8 cellular contexts compared by ENCODE assay signal in genomic region chr11:64235427-64236161, GRCh38. TPM values are rescaled to one million over a fixed set of nuclear protein-coding genes. Genes with fewer than 3 reads are reported as not detected.
DNase-seq lines count a peak whose midpoint lies in the region; ATAC-seq and TF ChIP-seq lines count a peak whose summit lies in the region.

No MANE protein-coding gene starts in this region.

- H3K4me1 ChIP-seq in ascending aorta = peaks cover 5 to 32% of the 10 kb centered on the region in 2 donors
- H3K4me1 ChIP-seq in liver (ENCODE audit: control insufficient read depth in 4 of 4, insufficient read depth in 4 of 4, low read length in 3 of 4) = peaks cover 21 to 54% (median 39%) of the 10 kb centered on the region in 4 donors
- H3K4me1 ChIP-seq in tibial nerve = peaks cover 0 to 64% (median 34%) of the 10 kb centered on the region in 4 donors

- 92% methylated on average over 12 of the region's 12 CpGs for WGBS in liver
- 76 to 80% methylated on average over 2 to 12 of the region's 12 CpGs for WGBS in tibial nerve, 2 donors

- ATAC-seq in HG02885 (IDR thresholded peaks at IDR 0.05; ENCODE audit: poor library complexity, unreplicated experiment) = no peak

- no peak for TF ChIP-seq CTCF in ascending aorta (IDR thresholded peaks at IDR 0.05)
- TF ChIP-seq CTCF in liver (IDR thresholded peaks at IDR 0.05; ENCODE audit: low read depth, low read length, missing input control) = no peak
- TF ChIP-seq CTCF in tibial nerve (IDR thresholded peaks at IDR 0.05) = no peak

- TF ChIP-seq EP300 in tibial nerve (IDR thresholded peaks at IDR 0.05) = no peak

- H3K36me3 Mint-ChIP-seq in activated CD4-positive, alpha-beta T cell treated with anti-CD3 and anti-CD28 coated beads, Interleukin-2, amount 10 ng/mL, durations not matched to agents 7 days and 5 days (ENCODE audit: low read depth) = peaks cover 14% of the 10 kb centered on the region

- no peak for TF ChIP-seq RAD21 in liver (IDR thresholded peaks at IDR 0.05)

- H3K4me3 ChIP-seq in ascending aorta (peak overlapping the region; percentile 87 to 92), liver (ENCODE audit: low read depth in 1 of 3, low read length in 3 of 3) (peak overlapping the region in 2 of 3 donors; percentile 44 to 75), tibial nerve (peak overlapping the region in 3 of 4 donors; percentile 57 to 90 (median 79))

- POLR2A ChIA-PET in activated CD4-positive, alpha-beta T cell treated with anti-CD3 and anti-CD28 coated beads, Interleukin-2, amount 10 ng/mL, durations not matched to agents 7 days and 5 days (lab: Charles Lee) = interaction anchor here (0.6 kb wide), 1 partner anchor 33 kb away, joined by 3 read pairs; no protein-coding TSS in a partner anchor

- H3K4me3 Mint-ChIP-seq in activated CD4-positive, alpha-beta T cell treated with anti-CD3 and anti-CD28 coated beads, Interleukin-2, amount 10 ng/mL, durations not matched to agents 7 days and 5 days = peak overlapping the region; percentile 83

- H3K9me3 Mint-ChIP-seq in activated CD4-positive, alpha-beta T cell treated with anti-CD3 and anti-CD28 coated beads, Interleukin-2, amount 10 ng/mL, durations not matched to agents 7 days and 5 days = no peaks in the 10 kb centered on the region

- H3K27ac ChIP-seq in ascending aorta (peak overlapping the region; percentile 84 to 92), liver (ENCODE audit: low read depth in 1 of 2, low read length in 2 of 2) (peak overlapping the region; percentile 37 to 62), tibial nerve (peak overlapping the region in 3 of 4 donors; percentile 86 to 94 (median 92))

- CTCF ChIA-PET in activated CD4-positive, alpha-beta T cell treated with anti-CD3 and anti-CD28 coated beads, Interleukin-2, amount 10 ng/mL, durations not matched to agents 7 days and 5 days (lab: Charles Lee) = interaction anchor here (0.6 to 2.0 kb wide), 7 partner anchors 9 to 776 kb away, joined by 3 to 5 read pairs (median 4); no protein-coding TSS in a partner anchor

- no peak for DNase-seq in activated CD4-positive, alpha-beta T cell treated with anti-CD3 and anti-CD28 coated beads, Interleukin-2, amount 10 ng/mL, durations not matched to agents 7 days and 5 days
- no peak for DNase-seq in activated CD4-positive, alpha-beta T cell treated with anti-CD3 and anti-CD28 coated beads for 4 hours
- DNase-seq in ascending aorta (ENCODE audit: low spot score in 2 of 2) (peak in 1 of 2 donors; percentile 63), tibial nerve (ENCODE audit: low spot score in 2 of 2) (no peak), AG08396 (ENCODE audit: low spot score) (no peak), NCI-H2171 (lab: John Stamatoyannopoulos, UW) (no peak)

- H3K9me3 ChIP-seq in ascending aorta = no peaks in the 10 kb centered on the region
- H3K9me3 ChIP-seq in liver (ENCODE audit: control insufficient read depth in 4 of 4, low read length in 3 of 4) = no peaks in the 10 kb centered on the region
- H3K9me3 ChIP-seq in tibial nerve = no peaks in the 10 kb centered on the region

- intact Hi-C loops in ascending aorta (cut with DNase I) = no loop called here

- peaks cover 17 to 19% of the 10 kb centered on the region in 2 donors for H3K36me3 ChIP-seq in ascending aorta
- H3K36me3 ChIP-seq in liver (ENCODE audit: control insufficient read depth in 4 of 4, insufficient read depth in 3 of 4, low read depth in 1 of 4, low read length in 3 of 4) = no peaks in the 10 kb centered on the region
- H3K36me3 ChIP-seq in tibial nerve = peaks cover 0 to 33% (median 4%) of the 10 kb centered on the region in 3 donors

- peaks cover 59% of the 10 kb centered on the region for H3K4me1 Mint-ChIP-seq in activated CD4-positive, alpha-beta T cell treated with anti-CD3 and anti-CD28 coated beads, Interleukin-2, amount 10 ng/mL, durations not matched to agents 7 days and 5 days

- TF ChIP-seq POLR2A in tibial nerve (IDR thresholded peaks at IDR 0.05) = no peak

- H3K27me3 Mint-ChIP-seq in activated CD4-positive, alpha-beta T cell treated with anti-CD3 and anti-CD28 coated beads, Interleukin-2, amount 10 ng/mL, durations not matched to agents 7 days and 5 days = no peaks in the 10 kb centered on the region

- no peak overlapping the region for H3K9ac ChIP-seq in liver (ENCODE audit: low read depth in 1 of 2, low read length in 2 of 2)

- peak overlapping the region; percentile 73 for H3K27ac Mint-ChIP-seq in activated CD4-positive, alpha-beta T cell treated with anti-CD3 and anti-CD28 coated beads, Interleukin-2, amount 10 ng/mL, durations not matched to agents 7 days and 5 days

- no peaks in the 10 kb centered on the region for H3K27me3 ChIP-seq in ascending aorta
- no peaks in the 10 kb centered on the region for H3K27me3 ChIP-seq in liver (ENCODE audit: control insufficient read depth in 4 of 4, insufficient read depth in 4 of 4, low read length in 3 of 4)
- H3K27me3 ChIP-seq in tibial nerve = no peaks in the 10 kb centered on the region

TF ChIP-seq in liver, 16 proteins besides CTCF, POLR2A, EP300 and RAD21 (continues in another document):
- TF ChIP-seq MAX (IDR thresholded peaks at IDR 0.05) = no peak
- TF ChIP-seq EGR1 (IDR thresholded peaks at IDR 0.05; ENCODE audit: low read depth in 2 of 2) = no peak
- no peak for TF ChIP-seq SP1 (IDR thresholded peaks at IDR 0.05)
- TF ChIP-seq JUND (IDR thresholded peaks at IDR 0.05) = no peak
- no peak for TF ChIP-seq ATF3 (IDR thresholded peaks at IDR 0.05)
- TF ChIP-seq ZBTB33 (IDR thresholded peaks at IDR 0.05) = no peak
- TF ChIP-seq HNF4A (conservative IDR thresholded peaks at IDR 0.05) = no peak
- no peak for TF ChIP-seq GABPA (IDR thresholded peaks at IDR 0.05 in 1 of 2, conservative IDR thresholded peaks at IDR 0.05 in 1 of 2)

RNA-seq across cellular contexts. Expression of gene VEGFB, which starts 1.2 kb away (rescaled TPM):
- 10 to 100 TPM; 51.1 to 60.3 TPM for total RNA-seq in activated CD4-positive, alpha-beta T cell treated with anti-CD3 and anti-CD28 coated beads, Interleukin-2, amount 10 ng/mL, durations not matched to agents 7 days and 5 days
- total RNA-seq in ascending aorta (188 TPM), liver (1 to 10 TPM; 3.6 to 9.5 TPM), tibial nerve (100 to 1,000 TPM in 2 of 4 donors, 10 to 100 TPM in 2; 84.3 to 129 (median 109) TPM)
- polyA plus RNA-seq in liver = 10 to 100 TPM; 11.9 to 17.3 TPM

RNA-seq across cellular contexts. Expression of gene DNAJC4, which starts 5.2 kb away (rescaled TPM):
- total RNA-seq in activated CD4-positive, alpha-beta T cell treated with anti-CD3 and anti-CD28 coated beads, Interleukin-2, amount 10 ng/mL, durations not matched to agents 7 days and 5 days = 10 to 100 TPM; 39.5 to 40.5 TPM
- 43.1 TPM for total RNA-seq in ascending aorta
- 10 to 100 TPM in 1 of 2 donors, 1 to 10 TPM in 1; 8.5 to 25.9 TPM for total RNA-seq in liver
- 10 to 100 TPM; 22.7 to 24.3 TPM for polyA plus RNA-seq in liver
- total RNA-seq in tibial nerve = 10 to 100 TPM; 20.1 to 42.0 (median 25.8) TPM

RNA-seq across cellular contexts. Expression of gene FKBP2, which starts 5.3 kb away (rescaled TPM):
- total RNA-seq in activated CD4-positive, alpha-beta T cell treated with anti-CD3 and anti-CD28 coated beads, Interleukin-2, amount 10 ng/mL, durations not matched to agents 7 days and 5 days = 10 to 100 TPM; 21.9 to 24.8 TPM
- 17.7 TPM for total RNA-seq in ascending aorta
- total RNA-seq in liver = 10 to 100 TPM; 60.8 to 79.0 TPM
- 100 to 1,000 TPM; 170 to 241 TPM for polyA plus RNA-seq in liver
- 100 to 1,000 TPM in 1 of 4 donors, 10 to 100 TPM in 3; 38.2 to 101 (median 57.8) TPM for total RNA-seq in tibial nerve

RNA-seq across cellular contexts. Expression of gene NUDT22, which starts 9.5 kb away (rescaled TPM):
- total RNA-seq in activated CD4-positive, alpha-beta T cell treated with anti-CD3 and anti-CD28 coated beads, Interleukin-2, amount 10 ng/mL, durations not matched to agents 7 days and 5 days = 10 to 100 TPM; 70.2 to 82.1 TPM
- total RNA-seq in ascending aorta (158 TPM), liver (10 to 100 TPM; 20.0 to 47.8 TPM), tibial nerve (10 to 100 TPM; 33.0 to 83.7 (median 60.2) TPM)
- polyA plus RNA-seq in liver = 10 to 100 TPM; 37.9 to 44.5 TPM

RNA-seq across cellular contexts. Expression of gene TRPT1, which starts 9.6 kb away (rescaled TPM):
- 10 to 100 TPM; 20.0 to 26.5 TPM for total RNA-seq in activated CD4-positive, alpha-beta T cell treated with anti-CD3 and anti-CD28 coated beads, Interleukin-2, amount 10 ng/mL, durations not matched to agents 7 days and 5 days
- total RNA-seq in ascending aorta (224 TPM), liver (10 to 100 TPM; 14.0 to 22.9 TPM), tibial nerve (10 to 100 TPM; 64.9 to 74.7 (median 68.7) TPM)
- 10 to 100 TPM; 18.7 to 37.8 TPM for polyA plus RNA-seq in liver

Comparison
In these comparisons a context has a peak if more than half of its experiments do, and no peak if none do; other contexts are left out.
1. RNA of gene VEGFB, which starts 1.2 kb away (total RNA-seq): 188 TPM in ascending aorta (single experiment), 84.3 to 129 TPM in tibial nerve and 51.1 to 60.3 TPM in activated CD4-positive, alpha-beta T cell treated with anti-CD3 and anti-CD28 coated beads, Interleukin-2, amount 10 ng/mL, durations not matched to agents 7 days and 5 days; 3.6 to 9.5 TPM in liver; every median in the first group is over 4 times any median in the second.
2. Peak in every context shown above with its lines, with median percentiles within 50 percentile points of each other: H3K27ac ChIP-seq and H3K4me3 ChIP-seq.